In genomic region chr6:160132776-160133338, GRCh38 we compare ENCODE assay signal across 18 cellular contexts. TPM values are rescaled to one million over a fixed set of nuclear protein-coding genes. Genes with fewer than 3 reads are reported as not detected.
DNase-seq lines count a peak whose midpoint lies in the region; ATAC-seq, FAIRE-seq and TF ChIP-seq lines count a peak whose summit lies in the region.
"Had no signal": no experiment of that assay in that cellular context is flagged by ENCODE, and none has a peak within 500 bp of the region (broad histone marks: within the 10 kb centered on the region; RNA-seq: fewer than 3 reads in every experiment).

No MANE protein-coding gene starts in this region.

- H3K27ac Mint-ChIP-seq in CD4-positive, CD25-positive, alpha-beta regulatory T cell = peak overlapping the region in 2 of 3 donors; percentile 44 to 45
- H3K27ac Mint-ChIP-seq in HFFc6 = peak overlapping the region; percentile 22
- H3K27ac Mint-ChIP-seq in astrocyte (ENCODE audit: unreplicated experiment) = no peak overlapping the region
- H3K27ac Mint-ChIP-seq: activated naive CD8-positive, alpha-beta T cell treated with anti-CD3 and anti-CD28 coated beads for 36 hours had no signal

- no peak for FAIRE-seq in astrocyte (lab: Jason Lieb, UNC)
- FAIRE-seq: HTR-8/SVneo had no signal

- no peak overlapping the region for H3K9ac ChIP-seq in astrocyte (ENCODE audit: low read length)
- H3K9ac ChIP-seq: BLaER1 treated with 17β-estradiol and CSF1 and Interleukin-3, amounts not matched to agents 10 nM and 100 nM; SK-N-SH had no signal

- H2AFZ ChIP-seq in astrocyte (ENCODE audit: low read depth, low read length) = no peak overlapping the region

- H3K9me3 Mint-ChIP-seq in CD4-positive, CD25-positive, alpha-beta regulatory T cell = peaks cover 0 to 2% (median 0%) of the 10 kb centered on the region in 7 donors
- H3K9me3 Mint-ChIP-seq in HFFc6 (no peaks in the 10 kb centered on the region), astrocyte (ENCODE audit: unreplicated experiment) (peaks cover 2% of the 10 kb centered on the region)
- H3K9me3 Mint-ChIP-seq: activated naive CD8-positive, alpha-beta T cell treated with anti-CD3 and anti-CD28 coated beads for 36 hours had no signal

- no peaks in the 10 kb centered on the region for H3K36me3 ChIP-seq in CD4-positive, CD25-positive, alpha-beta regulatory T cell (ENCODE audit: control insufficient read depth, insufficient read depth, low read length)
- H3K36me3 ChIP-seq in astrocyte (ENCODE audit: insufficient read depth, low read length) = no peaks in the 10 kb centered on the region
- H3K36me3 ChIP-seq in SJCRH30 = no peaks in the 10 kb centered on the region
- H3K36me3 ChIP-seq: BLaER1 treated with 17β-estradiol and CSF1 and Interleukin-3, amounts not matched to agents 10 nM and 100 nM; left ventricle myocardium inferior; transverse colon had no signal

- H3K79me2 ChIP-seq in astrocyte (ENCODE audit: insufficient read depth, low read length) = no peaks in the 10 kb centered on the region

- H3K4me3 ChIP-seq in CD4-positive, CD25-positive, alpha-beta regulatory T cell (ENCODE audit: low read depth, low read length) = no peak overlapping the region
- no peak overlapping the region for H3K4me3 ChIP-seq in astrocyte (ENCODE audit: insufficient read depth, low read depth, low read length)
- no peak overlapping the region for H3K4me3 ChIP-seq in SJCRH30
- H3K4me3 ChIP-seq: BLaER1 treated with 17β-estradiol and CSF1 and Interleukin-3, amounts not matched to agents 10 nM and 100 nM; left ventricle myocardium inferior; transverse colon had no signal

- H3K9me3 ChIP-seq in CD4-positive, CD25-positive, alpha-beta regulatory T cell (ENCODE audit: control insufficient read depth in 2 of 2, low read length in 2 of 2) = no peaks in the 10 kb centered on the region
- H3K9me3 ChIP-seq in astrocyte (ENCODE audit: insufficient read depth, low read depth, low read length) = no peaks in the 10 kb centered on the region
- no peaks in the 10 kb centered on the region for H3K9me3 ChIP-seq in SJCRH30 (replicated peaks)
- H3K9me3 ChIP-seq: BLaER1 treated with 17β-estradiol and CSF1 and Interleukin-3, amounts not matched to agents 10 nM and 100 nM; left ventricle myocardium inferior; SK-N-SH; transverse colon had no signal

- TF ChIP-seq CTCF in HFFc6 (IDR thresholded peaks at IDR 0.05) (no peak), astrocyte (IDR thresholded peaks at IDR 0.05; ENCODE audit: insufficient read depth, low read depth, low read length) (no peak)

- no peaks in the 10 kb centered on the region for H4K20me1 ChIP-seq in astrocyte (ENCODE audit: insufficient read depth, low read length)

- no peaks in the 10 kb centered on the region for H3K4me1 ChIP-seq in CD4-positive, CD25-positive, alpha-beta regulatory T cell (ENCODE audit: control insufficient read depth, insufficient read depth, low read length, poor library complexity, severe bottlenecking)
- peaks cover 4% of the 10 kb centered on the region for H3K4me1 ChIP-seq in astrocyte (ENCODE audit: insufficient read depth, low read length)
- no peaks in the 10 kb centered on the region for H3K4me1 ChIP-seq in SJCRH30
- H3K4me1 ChIP-seq: BLaER1 treated with 17β-estradiol and CSF1 and Interleukin-3, amounts not matched to agents 10 nM and 100 nM; left ventricle myocardium inferior had no signal

- H3K4me2 ChIP-seq in astrocyte (ENCODE audit: low read length) = no peak overlapping the region
- H3K4me2 ChIP-seq: BLaER1 treated with 17β-estradiol and CSF1 and Interleukin-3, amounts not matched to agents 10 nM and 100 nM; SK-N-SH had no signal

- no peak overlapping the region for H3K4me3 Mint-ChIP-seq in CD4-positive, CD25-positive, alpha-beta regulatory T cell
- H3K4me3 Mint-ChIP-seq in HFFc6 (no peak overlapping the region), astrocyte (ENCODE audit: unreplicated experiment) (no peak overlapping the region)
- H3K4me3 Mint-ChIP-seq: activated naive CD8-positive, alpha-beta T cell treated with anti-CD3 and anti-CD28 coated beads for 36 hours had no signal

- peaks cover 4% of the 10 kb centered on the region for H3K27me3 Mint-ChIP-seq in CD4-positive, CD25-positive, alpha-beta regulatory T cell
- peaks cover 6% of the 10 kb centered on the region; the same call in 1 of the 2 replicates for H3K27me3 Mint-ChIP-seq in HFFc6 (ENCODE audit: insufficient read depth)
- peaks cover 21% of the 10 kb centered on the region for H3K27me3 Mint-ChIP-seq in astrocyte (ENCODE audit: low read depth, unreplicated experiment)
- H3K27me3 Mint-ChIP-seq: activated naive CD8-positive, alpha-beta T cell treated with anti-CD3 and anti-CD28 coated beads for 36 hours had no signal

- no peaks in the 10 kb centered on the region for H3K27me3 ChIP-seq in CD4-positive, CD25-positive, alpha-beta regulatory T cell (ENCODE audit: control insufficient read depth, insufficient read depth, low read length)
- H3K27me3 ChIP-seq in astrocyte (ENCODE audit: insufficient read depth, low read length) (no peaks in the 10 kb centered on the region), SJCRH30 (no peaks in the 10 kb centered on the region)
- H3K27me3 ChIP-seq: BLaER1 treated with 17β-estradiol and CSF1 and Interleukin-3, amounts not matched to agents 10 nM and 100 nM; transverse colon had no signal

- no peak for DNase-seq in CD4-positive, CD25-positive, alpha-beta regulatory T cell
- DNase-seq in HFFc6 (peak; percentile 13), astrocyte (ENCODE audit: low read depth) (peak; percentile 13), kidney glomerular epithelial cell (lab: John Stamatoyannopoulos, UW) (peak; percentile 63), NCI-H345 (lab: John Stamatoyannopoulos, UW) (no peak), mucosa of gallbladder (ENCODE audit: low spot score) (no peak), SJCRH30 (no peak)
- DNase-seq: activated naive CD8-positive, alpha-beta T cell treated with anti-CD3 and anti-CD28 coated beads for 36 hours; cortex of kidney; DMS79; erythroblast; left ventricle myocardium inferior; NCI-H1092; transverse colon had no signal

- peaks cover 0 to 7% (median 1%) of the 10 kb centered on the region in 4 donors for H3K4me1 Mint-ChIP-seq in CD4-positive, CD25-positive, alpha-beta regulatory T cell
- H3K4me1 Mint-ChIP-seq in HFFc6 (ENCODE audit: low read depth) (peaks cover 21% of the 10 kb centered on the region), astrocyte (ENCODE audit: low read depth, unreplicated experiment) (peaks cover 8% of the 10 kb centered on the region)

- ATAC-seq in CD4-positive, CD25-positive, alpha-beta regulatory T cell (ENCODE audit: low read depth in 2 of 2) = no peak
- no peak for ATAC-seq in GM19395 (IDR thresholded peaks at IDR 0.05; ENCODE audit: unreplicated experiment)

- no peaks in the 10 kb centered on the region for H3K36me3 Mint-ChIP-seq in CD4-positive, CD25-positive, alpha-beta regulatory T cell
- H3K36me3 Mint-ChIP-seq in HFFc6 (ENCODE audit: low read depth) (no peaks in the 10 kb centered on the region), astrocyte (ENCODE audit: low read depth, unreplicated experiment) (peaks cover 10% of the 10 kb centered on the region)
- H3K36me3 Mint-ChIP-seq: activated naive CD8-positive, alpha-beta T cell treated with anti-CD3 and anti-CD28 coated beads for 36 hours had no signal

- H3K27ac ChIP-seq in CD4-positive, CD25-positive, alpha-beta regulatory T cell (ENCODE audit: insufficient read depth, low read length, poor library complexity, severe bottlenecking) = no peak overlapping the region
- no peak overlapping the region for H3K27ac ChIP-seq in astrocyte (ENCODE audit: low read depth, low read length)
- H3K27ac ChIP-seq in SJCRH30 = no peak overlapping the region
- H3K27ac ChIP-seq: BLaER1 treated with 17β-estradiol and CSF1 and Interleukin-3, amounts not matched to agents 10 nM and 100 nM; left ventricle myocardium inferior; transverse colon had no signal

RNA-seq across cellular contexts. Expression of gene SLC22A1, which starts 11.2 kb away (rescaled TPM):
- total RNA-seq in CD4-positive, CD25-positive, alpha-beta regulatory T cell = 2.5 TPM
- polyA plus RNA-seq in CD4-positive, CD25-positive, alpha-beta regulatory T cell = not detected
- total RNA-seq in HFFc6 (2021; fragmentation: NEBNext Ultra II Directional; extraction: Animal tissue kit (Norgen Biotek cat#: 25700)) = under 1 TPM in 4 of 6 experiments, not detected in 2; 0.12 to 0.33 (median 0.21) TPM
- 2.1 and 3.2 TPM in 2 replicates for total RNA-seq in astrocyte
- 8.9 TPM for total RNA-seq in mucosa of gallbladder
- 0.20 and 0.49 TPM in 2 replicates for total RNA-seq in SJCRH30 (2014; rRNA removed; shearing (Covaris generic))

Comparison
In these comparisons a context has a peak if more than half of its experiments do, and no peak if none do; other contexts are left out.
1. DNase-seq: peak in HFFc6 (single experiment), astrocyte (single experiment) and kidney glomerular epithelial cell (single experiment); none in CD4-positive, CD25-positive, alpha-beta regulatory T cell (0 of 3), NCI-H345 (single experiment), mucosa of gallbladder (single experiment) and SJCRH30 (0 of 2).